8 cellular contexts compared by ENCODE assay signal in genomic region chr14:34713681-34714319, GRCh38. TPM values are rescaled to one million over a fixed set of nuclear protein-coding genes. Genes with fewer than 3 reads are reported as not detected.
DNase-seq lines count a peak whose midpoint lies in the region; ATAC-seq, FAIRE-seq and TF ChIP-seq lines count a peak whose summit lies in the region.

No MANE protein-coding gene starts in this region.

- H3K9me3 Mint-ChIP-seq in activated naive CD8-positive, alpha-beta T cell (ENCODE audit: low read depth), result no peaks in the 10 kb centered on the region

- H3K4me1 Mint-ChIP-seq in activated naive CD8-positive, alpha-beta T cell (ENCODE audit: low read depth), result peaks cover 38% of the 10 kb centered on the region

- peaks cover 7% of the 10 kb centered on the region for H3K36me3 Mint-ChIP-seq in activated naive CD8-positive, alpha-beta T cell

- intact Hi-C loops in pancreas (cut with DNase I), result no loop called here

- TF ChIP-seq CTCF in cardiac muscle cell (IDR thresholded peaks at IDR 0.05; ENCODE audit: low read depth, low read length), result no peak
- no peak for TF ChIP-seq CTCF in pancreas (IDR thresholded peaks at IDR 0.05)

- peak overlapping the region; percentile 94 for H3K27ac Mint-ChIP-seq in activated naive CD8-positive, alpha-beta T cell

- peak overlapping the region; percentile 55 for H3K4me3 ChIP-seq in cardiac muscle cell
- peak overlapping the region; percentile 40 to 93 (median 78) for H3K4me3 ChIP-seq in pancreas

- H3K9me3 ChIP-seq in ES-I3 (ENCODE audit: control insufficient read depth, insufficient read depth, low read length) (no peaks in the 10 kb centered on the region), cardiac muscle cell (ENCODE audit: low read depth) (no peaks in the 10 kb centered on the region), pancreas (no peaks in the 10 kb centered on the region)

- WGBS in pancreas, 2 donors, result 1% methylated on average over 33 of the region's 33 CpGs

- H3K36me3 ChIP-seq in ES-I3 (ENCODE audit: insufficient read depth, low read length) (peaks cover 8% of the 10 kb centered on the region; the same call in 1 of the 2 replicates), cardiac muscle cell (peaks cover 9% of the 10 kb centered on the region), pancreas (peaks cover 0 to 5% (median 0%) of the 10 kb centered on the region in 3 donors)

- no peak for TF ChIP-seq POLR2A in H54 (IDR thresholded peaks at IDR 0.05; ENCODE audit: low read depth, low read length)

- H3K27me3 ChIP-seq in cardiac muscle cell (no peaks in the 10 kb centered on the region), pancreas (no peaks in the 10 kb centered on the region)

- DNase-seq in H54 (ENCODE audit: insufficient read length, low spot score) (no peak), NCI-H345 treated with DMSO at 0.1 percent for 48 hours (lab: John Stamatoyannopoulos, UW; ENCODE audit: unreplicated experiment) (peak; percentile 45), cardiac muscle cell (ENCODE audit: low read depth in 1 of 2, low spot score in 1 of 2) (peak; percentile 38 to 59), pancreas (peak in 4 of 6 donors; percentile 7 to 60 (median 20)), HPDE6-E6E7 (ENCODE audit: extremely low spot score) (no peak), putamen (ENCODE audit: low spot score) (no peak)

- ATAC-seq in pancreas, result peak; percentile 34 to 67 (median 44)

- peak overlapping the region; percentile 95 for H3K4me3 Mint-ChIP-seq in activated naive CD8-positive, alpha-beta T cell

- peaks cover 1% of the 10 kb centered on the region for H3K27me3 Mint-ChIP-seq in activated naive CD8-positive, alpha-beta T cell

- H3K27ac ChIP-seq in cardiac muscle cell (peak overlapping the region; percentile 94), pancreas (peak overlapping the region; percentile 89 to 95 (median 91))

- FAIRE-seq in H54 (lab: Jason Lieb, UNC) (peak; percentile 91), pancreas (lab: Jason Lieb, UNC) (no peak)

- peaks cover 4% of the 10 kb centered on the region; the same call in 1 of the 2 replicates for H3K4me1 ChIP-seq in ES-I3 (ENCODE audit: insufficient read depth, low read length)
- peaks cover 36% of the 10 kb centered on the region for H3K4me1 ChIP-seq in cardiac muscle cell (ENCODE audit: low read depth)
- peaks cover 10 to 23% (median 18%) of the 10 kb centered on the region in 3 donors for H3K4me1 ChIP-seq in pancreas

- peak overlapping the region; percentile 97 for H3K9ac ChIP-seq in ES-I3 (ENCODE audit: low read depth, low read length)

RNA-seq across cellular contexts. Expression of gene CFL2, which starts 0.6 kb away (rescaled TPM):
- total RNA-seq in cardiac muscle cell (37.5 and 73.1 TPM in 2 replicates), pancreas (10 to 100 TPM in 3 of 6 donors, 1 to 10 TPM in 3; 5.1 to 12.7 (median 9.3) TPM)
- polyA plus RNA-seq in cardiac muscle cell (143 and 186 TPM in 2 replicates), pancreas (10 to 100 TPM in 1 of 2 donors, 1 to 10 TPM in 1; 7.4 to 11.7 TPM)

Comparison
In these comparisons a context has a peak if more than half of its experiments do, and no peak if none do; other contexts are left out.
1. DNase-seq: peak in NCI-H345 treated with DMSO at 0.1 percent for 48 hours (single experiment), cardiac muscle cell (2 of 2) and pancreas (4 of 6); none in H54 (single experiment), HPDE6-E6E7 (single experiment) and putamen (single experiment).